Comparison of ENCODE assay signal across 21 cellular contexts in the genomic region with DNA sequence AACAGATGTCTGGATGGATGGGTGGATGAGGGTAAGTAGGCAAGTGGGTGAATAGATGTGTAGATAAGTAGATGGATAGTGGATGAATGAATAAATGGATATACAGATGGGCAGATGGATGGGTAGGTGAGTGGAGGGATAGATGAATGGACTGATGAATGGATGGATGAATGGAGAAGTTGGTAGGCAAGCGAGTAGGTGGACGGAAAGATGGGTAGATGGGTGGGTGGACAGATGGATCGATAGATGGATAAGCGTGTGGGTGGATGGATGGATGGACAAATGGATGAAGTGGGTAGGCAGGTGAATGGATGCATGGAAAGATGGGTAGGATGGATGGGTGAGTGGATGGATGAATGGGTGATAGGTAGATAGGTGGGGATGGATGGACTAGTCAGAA.
DNase-seq lines count a peak whose midpoint lies in the region; ATAC-seq, FAIRE-seq and TF ChIP-seq lines count a peak whose summit lies in the region.
"Had no signal": no experiment of that assay in that cellular context is flagged by ENCODE, and none has a peak within 500 bp of the region (broad histone marks: within the 10 kb centered on the region; RNA-seq: fewer than 3 reads in every experiment).

No MANE protein-coding gene starts in this region.

- TF ChIP-seq CTCF in Calu3 (IDR thresholded peaks at IDR 0.05; ENCODE audit: unreplicated experiment) (no peak), endothelial cell (IDR thresholded peaks at IDR 0.05; ENCODE audit: unreplicated experiment) (no peak)

- H3K36me3 Mint-ChIP-seq in Calu3 (ENCODE audit: insufficient read depth, unreplicated experiment) (peaks cover 5% of the 10 kb centered on the region), endothelial cell (ENCODE audit: low read depth, unreplicated experiment) (peaks cover 5% of the 10 kb centered on the region)
- H3K36me3 Mint-ChIP-seq: CD8-positive, alpha-beta T cell had no signal

- no peaks in the 10 kb centered on the region for H3K4me1 Mint-ChIP-seq in Calu3 (ENCODE audit: low read depth, unreplicated experiment)
- H3K4me1 Mint-ChIP-seq in endothelial cell (ENCODE audit: unreplicated experiment) = peaks cover 8% of the 10 kb centered on the region
- H3K4me1 Mint-ChIP-seq: B cell had no signal

- FAIRE-seq in urothelium cell line (lab: Jason Lieb, UNC) = peak; percentile 55
- FAIRE-seq: A549, GM12878, GM12892, GM18507 had no signal

- H3K9me3 Mint-ChIP-seq in Calu3 (ENCODE audit: low read depth, unreplicated experiment) = peaks cover 9% of the 10 kb centered on the region
- no peaks in the 10 kb centered on the region for H3K9me3 Mint-ChIP-seq in endothelial cell (ENCODE audit: unreplicated experiment)
- H3K9me3 Mint-ChIP-seq: CD4-positive, alpha-beta T cell; CD8-positive, alpha-beta T cell had no signal

- no peak for DNase-seq in Calu3
- no peak for DNase-seq in endothelial cell (ENCODE audit: low spot score)
- no peak for DNase-seq in urothelium cell line (ENCODE audit: low spot score)
- DNase-seq in HCEC 1CT = no peak
- DNase-seq: AML-193; Caco-2; CD4-positive, alpha-beta T cell; CD8-positive, alpha-beta T cell; DMS 273 treated with DMSO at 0.1 percent for 48 hours; DMS153; DMS53; DMS79; DND-41; EL; GDM1 had no signal

- CTCF ChIA-PET in Calu3 (lab: Charles Lee) = no interaction called here

- BruUV-seq in Calu3 (replicated peaks; lab: Mats Ljungman, UMichigan) = no TSS peak

- ATAC-seq in GM19452 (IDR thresholded peaks at IDR 0.05; ENCODE audit: unreplicated experiment) = no peak
- ATAC-seq: A549; CD8-positive, alpha-beta T cell; GM12878 had no signal

- no peak overlapping the region for H3K4me3 Mint-ChIP-seq in Calu3 (ENCODE audit: low read depth, unreplicated experiment)
- H3K4me3 Mint-ChIP-seq in endothelial cell (ENCODE audit: unreplicated experiment) = no peak overlapping the region
- H3K4me3 Mint-ChIP-seq: B cell; CD4-positive, alpha-beta T cell; CD8-positive, alpha-beta T cell had no signal

- intact Hi-C loops in Calu3 (cut with micrococcal nuclease; ENCODE audit: unreplicated experiment) = no loop called here

- H3K27me3 Mint-ChIP-seq in Calu3 (ENCODE audit: unreplicated experiment) (no peaks in the 10 kb centered on the region), endothelial cell (ENCODE audit: unreplicated experiment) (peaks cover 6% of the 10 kb centered on the region)
- H3K27me3 Mint-ChIP-seq: CD4-positive, alpha-beta T cell had no signal

- H3K27ac Mint-ChIP-seq in Calu3 (ENCODE audit: unreplicated experiment) = peak overlapping the region; percentile 3
- H3K27ac Mint-ChIP-seq in endothelial cell (ENCODE audit: unreplicated experiment) = peak overlapping the region; percentile 11
- H3K27ac Mint-ChIP-seq: B cell; CD4-positive, alpha-beta T cell; CD8-positive, alpha-beta T cell had no signal
